ENCODE assay signal across 11 cellular contexts in the genomic region with DNA sequence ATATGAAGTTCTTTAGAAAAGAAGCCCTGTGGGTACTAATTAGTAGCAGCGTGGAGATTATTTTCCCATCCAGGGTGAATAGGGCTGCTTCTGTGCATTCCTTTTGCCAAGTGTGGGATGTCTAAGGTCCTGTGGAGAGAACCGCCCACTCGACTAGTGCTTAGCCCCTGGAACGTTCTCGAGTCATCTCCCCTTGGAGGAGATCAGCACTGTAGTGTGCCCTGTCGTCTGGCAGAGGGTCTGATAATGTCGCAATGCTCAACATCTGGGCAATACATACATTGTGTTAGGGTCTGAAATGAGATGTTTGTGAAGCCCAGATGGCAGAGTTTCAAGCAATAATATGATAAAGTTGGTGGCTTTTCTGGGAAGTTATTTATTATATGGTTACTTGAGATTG.
A peak's percentile ranks its signal among the peaks of the same experiment; 100 is the strongest.
DNase-seq lines count a peak whose midpoint lies in the region; ATAC-seq, FAIRE-seq and TF ChIP-seq lines count a peak whose summit lies in the region.
"Had no signal": no experiment of that assay in that cellular context is flagged by ENCODE, and none has a peak within 500 bp of the region (broad histone marks: within the 10 kb centered on the region; RNA-seq: fewer than 3 reads in every experiment).

No MANE protein-coding gene starts in this region.

- peaks cover 0 to 2% of the 10 kb centered on the region in 2 donors for H3K27me3 Mint-ChIP-seq in T-cell

- TF ChIP-seq CTCF in heart right ventricle (IDR thresholded peaks at IDR 0.05): no peak
- TF ChIP-seq CTCF in smooth muscle cell (IDR thresholded peaks at IDR 0.05; ENCODE audit: borderline replicate concordance, insufficient read depth, poor library complexity, severe bottlenecking): no peak
- no peak for TF ChIP-seq CTCF in D721Med (IDR thresholded peaks at IDR 0.05; ENCODE audit: insufficient read depth, missing control alignments)

- peaks cover 18 to 20% (median 19%) of the 10 kb centered on the region in 3 donors for H3K4me1 Mint-ChIP-seq in T-cell

- intact Hi-C loops in heart right ventricle (cut with DNase I): loop anchor here in 1 of 10 donors (5.0 kb wide), 1 partner anchor 62 kb away; no protein-coding TSS in a partner anchor

- H3K9me3 Mint-ChIP-seq in T-cell: no peaks in the 10 kb centered on the region

- no peak for DNase-seq in GM12892 (ENCODE audit: insufficient read length)
- DNase-seq in T-cell: no peak
- DNase-seq in heart right ventricle: no peak
- DNase-seq in smooth muscle cell (lab: John Stamatoyannopoulos, UW; ENCODE audit: unreplicated experiment): no peak
- DNase-seq in stimulated activated CD4-positive, alpha-beta T cell treated with anti-CD3 and anti-CD28 coated beads, Interleukin-4, amount 100 ng/mL, for 1 hour: no peak
- no peak for DNase-seq in D721Med (ENCODE audit: insufficient read length, low spot score)
- DNase-seq in NCI-H748 treated with DMSO at 0.1 percent for 48 hours (lab: John Stamatoyannopoulos, UW): no peak
- DNase-seq: NCI-H524 treated with DMSO at 0.1 percent for 48 hours, small intestine, T1000 had no signal

- no peaks in the 10 kb centered on the region for H3K79me2 ChIP-seq in smooth muscle cell (ENCODE audit: low read depth)

- peak overlapping the region in 9 of 10 donors; percentile 14 to 80 (median 69) for H3K27ac ChIP-seq in heart right ventricle
- H3K27ac ChIP-seq in smooth muscle cell (ENCODE audit: low read depth): no peak overlapping the region

- peak overlapping the region; percentile 14 for H3K4me2 ChIP-seq in smooth muscle cell

- no peak for TF ChIP-seq POLR2A in GM12892 (IDR thresholded peaks at IDR 0.05; ENCODE audit: low read depth, low read length)

- H3F3A ChIP-seq in smooth muscle cell (ENCODE audit: low read depth): no peaks in the 10 kb centered on the region

- H3K9me3 ChIP-seq in heart right ventricle: no peaks in the 10 kb centered on the region
- H3K9me3 ChIP-seq in smooth muscle cell (replicated peaks; ENCODE audit: low read depth): no peaks in the 10 kb centered on the region

- peak overlapping the region; percentile 61 to 69 (median 65) for H3K4me3 Mint-ChIP-seq in T-cell

- H2AFZ ChIP-seq in smooth muscle cell (ENCODE audit: low read depth): no peak overlapping the region

- FAIRE-seq in GM12892 (lab: Jason Lieb, UNC) (peak; percentile 61), D721Med (lab: Jason Lieb, UNC) (no peak)
- FAIRE-seq: small intestine had no signal

- peaks cover 0 to 75% (median 10%) of the 10 kb centered on the region in 9 donors for H3K4me1 ChIP-seq in heart right ventricle
- no peaks in the 10 kb centered on the region for H3K4me1 ChIP-seq in smooth muscle cell (ENCODE audit: low read depth)

- CTCF ChIA-PET in T-cell (lab: Charles Lee): no interaction called here

- WGBS in heart right ventricle, 2 donors: 45 to 58% methylated on average over 7 of the region's 7 CpGs
- WGBS in smooth muscle cell (ENCODE audit: low lambda C conversion rate): 53% methylated on average over 7 of the region's 7 CpGs

- H3K4me3 ChIP-seq in heart right ventricle (peak overlapping the region in 9 of 10 donors; percentile 14 to 51 (median 45)), smooth muscle cell (no peak overlapping the region)

- no peaks in the 10 kb centered on the region for H3K27me3 ChIP-seq in heart right ventricle
- no peaks in the 10 kb centered on the region for H3K27me3 ChIP-seq in smooth muscle cell (ENCODE audit: low read depth)

- POLR2A ChIA-PET in T-cell (lab: Charles Lee): no interaction called here

- ATAC-seq in T-cell (replicated peaks in 1 of 4) (no peak), heart right ventricle (peak; percentile 67 to 88 (median 78)), GM19324 (IDR thresholded peaks at IDR 0.05; ENCODE audit: low FRiP score, unreplicated experiment) (no peak)

- no peak overlapping the region for H3K9ac ChIP-seq in smooth muscle cell (ENCODE audit: low read depth)

- peak overlapping the region in 1 of 2 donors; percentile 86 for H3K27ac Mint-ChIP-seq in T-cell

- no peaks in the 10 kb centered on the region for H4K20me1 ChIP-seq in smooth muscle cell (ENCODE audit: low read depth)

- H3K36me3 ChIP-seq in heart right ventricle (no peaks in the 10 kb centered on the region), smooth muscle cell (ENCODE audit: low read depth) (no peaks in the 10 kb centered on the region)

- no peaks in the 10 kb centered on the region for H3K36me3 Mint-ChIP-seq in T-cell

Comparison
In these comparisons a context has a peak if more than half of its experiments do, and no peak if none do; other contexts are left out.
1. ATAC-seq: peak in heart right ventricle (8 of 8); none in T-cell (0 of 4) and GM19324 (single experiment).